In the genomic region with DNA sequence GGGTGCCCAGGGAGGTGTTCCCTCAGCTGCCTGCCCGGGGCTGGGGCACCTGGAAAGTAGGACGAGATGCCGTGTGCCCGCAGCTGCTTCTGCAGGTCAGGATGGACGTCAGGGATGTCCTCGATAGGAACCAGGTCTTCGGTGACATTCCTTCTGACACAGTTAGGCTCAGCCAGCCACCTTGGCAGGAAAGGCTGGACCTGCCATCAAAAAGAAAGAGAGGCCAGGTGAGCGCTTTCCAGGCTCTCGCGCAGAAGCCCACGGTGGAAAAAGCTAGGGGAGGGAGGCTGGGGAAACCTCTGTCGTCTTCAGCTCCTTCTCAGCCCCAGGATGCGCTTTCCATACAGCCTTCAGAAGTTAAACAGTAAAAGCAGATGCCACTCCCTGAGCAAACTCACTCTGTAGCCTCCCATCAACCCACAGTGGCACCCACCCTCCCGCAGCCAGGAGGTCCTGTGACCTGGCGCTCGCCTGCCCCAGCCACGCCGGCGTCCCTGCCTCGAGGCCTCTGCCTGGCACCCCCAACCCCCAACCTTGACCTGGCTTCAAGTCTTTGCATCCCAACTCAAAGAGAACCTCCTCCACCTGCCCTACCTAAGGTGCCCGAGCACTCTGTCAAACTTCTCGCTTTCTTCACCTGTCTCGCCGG, we compare ENCODE assay signal across 8 cellular contexts. TPM values are rescaled to one million over a fixed set of nuclear protein-coding genes. Genes with fewer than 3 reads are reported as not detected.
DNase-seq lines count a peak whose midpoint lies in the region; ATAC-seq and TF ChIP-seq lines count a peak whose summit lies in the region.

No MANE protein-coding gene starts in this region.

- peak overlapping the region; percentile 99 for H3K4me3 ChIP-seq in suprapubic skin

- peaks cover 33% of the 10 kb centered on the region for H3K4me1 ChIP-seq in suprapubic skin

- CTCF ChIA-PET in activated CD4-positive, alpha-beta T cell treated with anti-CD3 and anti-CD28 coated beads, Interleukin-2, amount 10 ng/mL, durations not matched to agents 7 days and 5 days (lab: Charles Lee), result interaction anchor here (0.6 to 2.7 kb wide), 2 partner anchors 11 to 95 kb away, joined by 3 to 7 read pairs; no protein-coding TSS in a partner anchor

- no peak for TF ChIP-seq EP300 in suprapubic skin (IDR thresholded peaks at IDR 0.05)

- WGBS in suprapubic skin, result 79% methylated on average over 24 of the region's 24 CpGs

- ATAC-seq in left colon, result peak; percentile 18

- H3K27ac ChIP-seq in suprapubic skin, result no peak overlapping the region

- TF ChIP-seq CTCF in suprapubic skin (IDR thresholded peaks at IDR 0.05), result no peak

- H3K4me1 Mint-ChIP-seq in activated CD4-positive, alpha-beta T cell treated with anti-CD3 and anti-CD28 coated beads, Interleukin-2, amount 10 ng/mL, durations not matched to agents 7 days and 5 days, result peaks cover 33% of the 10 kb centered on the region
- H3K4me1 Mint-ChIP-seq in activated naive CD8-positive, alpha-beta T cell (ENCODE audit: low read depth), result peaks cover 25% of the 10 kb centered on the region

- DNase-seq in activated CD4-positive, alpha-beta T cell treated with anti-CD3 and anti-CD28 coated beads, Interleukin-2, amount 10 ng/mL, durations not matched to agents 7 days and 5 days, result no peak
- no peak for DNase-seq in activated CD4-positive, alpha-beta T cell treated with anti-CD3 and anti-CD28 coated beads, Interleukin-2, amount 50 U/mL, for 48 hours
- DNase-seq in left colon (peak in 1 of 2 donors; percentile 24), suprapubic skin (ENCODE audit: low spot score in 2 of 2) (peak in 1 of 2 donors; percentile 72), AG20443 (ENCODE audit: low spot score) (no peak), COLO829 (ENCODE audit: low spot score) (no peak), NCI-H2107 treated with DMSO at 0.1 percent for 48 hours (lab: John Stamatoyannopoulos, UW; ENCODE audit: unreplicated experiment) (no peak)

- intact Hi-C loops in left colon (cut with DNase I, micrococcal nuclease), result no loop called here

- POLR2A ChIA-PET in activated CD4-positive, alpha-beta T cell treated with anti-CD3 and anti-CD28 coated beads, Interleukin-2, amount 10 ng/mL, durations not matched to agents 7 days and 5 days (lab: Charles Lee), result no interaction called here

- TF ChIP-seq POLR2A in suprapubic skin (IDR thresholded peaks at IDR 0.05), result no peak

- H3K9me3 Mint-ChIP-seq in activated CD4-positive, alpha-beta T cell treated with anti-CD3 and anti-CD28 coated beads, Interleukin-2, amount 10 ng/mL, durations not matched to agents 7 days and 5 days, result no peaks in the 10 kb centered on the region
- H3K9me3 Mint-ChIP-seq in activated naive CD8-positive, alpha-beta T cell (ENCODE audit: low read depth), result no peaks in the 10 kb centered on the region

- H3K4me3 Mint-ChIP-seq in activated CD4-positive, alpha-beta T cell treated with anti-CD3 and anti-CD28 coated beads, Interleukin-2, amount 10 ng/mL, durations not matched to agents 7 days and 5 days, result peak overlapping the region; percentile 78
- H3K4me3 Mint-ChIP-seq in activated naive CD8-positive, alpha-beta T cell, result peak overlapping the region; percentile 96

- no peaks in the 10 kb centered on the region for H3K9me3 ChIP-seq in suprapubic skin

- H3K27ac Mint-ChIP-seq in activated CD4-positive, alpha-beta T cell treated with anti-CD3 and anti-CD28 coated beads, Interleukin-2, amount 10 ng/mL, durations not matched to agents 7 days and 5 days, result peak overlapping the region; percentile 89
- H3K27ac Mint-ChIP-seq in activated naive CD8-positive, alpha-beta T cell, result peak overlapping the region; percentile 58

- peaks cover 52% of the 10 kb centered on the region for H3K36me3 ChIP-seq in suprapubic skin

- H3K36me3 Mint-ChIP-seq in activated CD4-positive, alpha-beta T cell treated with anti-CD3 and anti-CD28 coated beads, Interleukin-2, amount 10 ng/mL, durations not matched to agents 7 days and 5 days (ENCODE audit: low read depth), result peaks cover 8% of the 10 kb centered on the region
- peaks cover 8% of the 10 kb centered on the region for H3K36me3 Mint-ChIP-seq in activated naive CD8-positive, alpha-beta T cell

- H3K27me3 ChIP-seq in suprapubic skin, result no peaks in the 10 kb centered on the region

- H3K27me3 Mint-ChIP-seq in activated CD4-positive, alpha-beta T cell treated with anti-CD3 and anti-CD28 coated beads, Interleukin-2, amount 10 ng/mL, durations not matched to agents 7 days and 5 days, result no peaks in the 10 kb centered on the region
- H3K27me3 Mint-ChIP-seq in activated naive CD8-positive, alpha-beta T cell, result no peaks in the 10 kb centered on the region

RNA-seq across cellular contexts. Expression of gene DDX51, which starts 1.3 kb away (rescaled TPM):
- 10 to 100 TPM; 25.2 to 27.5 TPM for total RNA-seq in activated CD4-positive, alpha-beta T cell treated with anti-CD3 and anti-CD28 coated beads, Interleukin-2, amount 10 ng/mL, durations not matched to agents 7 days and 5 days
- total RNA-seq in left colon, result 10 to 100 TPM; 15.2 to 16.7 TPM
- total RNA-seq in suprapubic skin, result 10 to 100 TPM; 21.1 to 39.6 (median 23.7) TPM

RNA-seq across cellular contexts. Expression of gene NOC4L, which starts 1.5 kb away (rescaled TPM):
- 10 to 100 TPM; 28.9 to 32.4 TPM for total RNA-seq in activated CD4-positive, alpha-beta T cell treated with anti-CD3 and anti-CD28 coated beads, Interleukin-2, amount 10 ng/mL, durations not matched to agents 7 days and 5 days
- total RNA-seq in left colon (10 to 100 TPM; 13.3 to 19.9 TPM), suprapubic skin (10 to 100 TPM; 13.9 to 20.4 (median 16.0) TPM)
